ENCODE assay signal across 20 cellular contexts in the genomic region with DNA sequence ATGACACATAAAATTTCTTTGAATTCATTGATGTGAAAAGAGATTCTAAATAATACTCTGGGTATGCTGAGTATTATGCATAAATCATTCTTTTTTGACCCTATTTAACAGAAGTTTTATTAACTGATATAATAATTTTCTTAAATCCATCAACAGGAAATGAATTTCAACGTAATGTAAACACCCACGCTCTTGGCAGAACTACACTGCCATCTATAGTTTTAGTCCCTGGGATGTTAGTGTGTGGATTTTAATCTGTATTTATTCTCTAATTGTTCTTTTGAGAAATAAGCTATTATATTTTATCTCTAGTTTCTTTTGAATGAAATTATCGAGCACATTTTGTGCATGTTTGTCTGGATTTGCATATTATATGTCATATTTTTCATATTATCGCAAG.
DNase-seq lines count a peak whose midpoint lies in the region; ATAC-seq and TF ChIP-seq lines count a peak whose summit lies in the region.
"Had no signal": no experiment of that assay in that cellular context is flagged by ENCODE, and none has a peak within 500 bp of the region (broad histone marks: within the 10 kb centered on the region; RNA-seq: fewer than 3 reads in every experiment).

No MANE protein-coding gene starts in this region.

- H3K9me3 ChIP-seq in DOHH2 (ENCODE audit: control insufficient read depth, insufficient read depth, low read length) (peaks cover 33% of the 10 kb centered on the region), HCT116 (ENCODE audit: control insufficient read depth in 1 of 2, insufficient read depth in 1 of 2, low read depth in 1 of 2, low read length in 2 of 2) (no peaks in the 10 kb centered on the region), OCI-LY3 (ENCODE audit: insufficient read depth, low read length) (no peaks in the 10 kb centered on the region)
- H3K9me3 ChIP-seq: MG63 had no signal

- intact Hi-C loops in HCT116 (cut with micrococcal nuclease), result no loop called here

- no peaks in the 10 kb centered on the region for H4K20me1 ChIP-seq in DOHH2 (ENCODE audit: control insufficient read depth, insufficient read depth, low read depth, low read length)
- H4K20me1 ChIP-seq in HCT116 (ENCODE audit: insufficient read depth), result no peaks in the 10 kb centered on the region
- no peaks in the 10 kb centered on the region for H4K20me1 ChIP-seq in OCI-LY3 (ENCODE audit: insufficient read depth, low read length)

- TF ChIP-seq CTCF in DOHH2 (IDR thresholded peaks at IDR 0.05; ENCODE audit: low read depth, low read length, poor library complexity, severe bottlenecking) (peak; percentile 31), HCT116 (IDR thresholded peaks at IDR 0.05 in 2 of 3, conservative IDR thresholded peaks at IDR 0.05 in 1 of 3; ENCODE audit: borderline replicate concordance in 1 of 3, insufficient read depth in 1 of 3, low read depth in 2 of 3, low read length in 2 of 3) (no peak; a peak in 1 of 6 replicates), OCI-LY3 (IDR thresholded peaks at IDR 0.05; ENCODE audit: low read depth, low read length) (peak; percentile 19; the same call in 1 of the 2 replicates), foreskin keratinocyte (conservative IDR thresholded peaks at IDR 0.05) (peak; percentile 59)

- CTCF ChIA-PET in HCT116 (lab: Charles Lee), result interaction anchor here (0.7 to 1.4 kb wide), 6 partner anchors 11 to 1000 kb away, joined by 3 to 7 read pairs (median 4); no protein-coding TSS in a partner anchor

- no peak overlapping the region for H3K9ac ChIP-seq in HCT116 (ENCODE audit: low read length)
- no peak overlapping the region for H3K9ac ChIP-seq in OCI-LY3 (ENCODE audit: low read length)

- DNase-seq in HCT116 (ENCODE audit: low read depth, low spot score) (no peak), foreskin keratinocyte (no peak), activated gamma-delta T cell (lab: John Stamatoyannopoulos, UW) (no peak), hepatic stellate cell (ENCODE audit: low spot score) (no peak), NCI-H2227 (lab: John Stamatoyannopoulos, UW; ENCODE audit: unreplicated experiment) (no peak)
- DNase-seq: DMS 273 treated with DMSO at 0.1 percent for 48 hours, DND-41, GDM1, HCEC 1CT, MG63, NCI-H1048, NCI-H1436, NCI-H2029 treated with DMSO at 0.1 percent for 48 hours, NCI-H2171 treated with DMSO at 0.1 percent for 48 hours, PC-9, SIG-M5 had no signal

- POLR2A ChIA-PET in HCT116 (lab: Charles Lee), result no interaction called here

- no TSS peak for BruUV-seq in HCT116 (replicated peaks; lab: Mats Ljungman, UMichigan)

- H3K36me3 ChIP-seq in DOHH2 (ENCODE audit: control insufficient read depth, low read length) (peaks cover 37% of the 10 kb centered on the region), HCT116 (ENCODE audit: control insufficient read depth in 1 of 2, insufficient read depth in 2 of 2, low read length in 2 of 2) (no peaks in the 10 kb centered on the region), OCI-LY3 (replicated peaks; ENCODE audit: low read depth, low read length) (no peaks in the 10 kb centered on the region)
- H3K36me3 ChIP-seq: MG63 had no signal

- peak; percentile 45; the same call in 1 of the 2 replicates for TF ChIP-seq RAD21 in HCT116 (IDR thresholded peaks at IDR 0.05; ENCODE audit: low read depth)

- peaks cover 27% of the 10 kb centered on the region for H3F3A ChIP-seq in DOHH2 (ENCODE audit: control insufficient read depth, insufficient read depth)

- H3K27me3 ChIP-seq in DOHH2 (ENCODE audit: control insufficient read depth, low read length) (no peaks in the 10 kb centered on the region), HCT116 (ENCODE audit: insufficient read depth, low read length) (no peaks in the 10 kb centered on the region), OCI-LY3 (ENCODE audit: low read depth, low read length) (no peaks in the 10 kb centered on the region), foreskin keratinocyte (no peaks in the 10 kb centered on the region)
- H3K27me3 ChIP-seq: MG63 had no signal

- H3K27ac ChIP-seq in DOHH2 (ENCODE audit: low read depth, low read length) (peak overlapping the region; percentile 95), HCT116 (ENCODE audit: low read depth, low read length) (no peak overlapping the region), OCI-LY3 (ENCODE audit: low read length) (no peak overlapping the region), foreskin keratinocyte (no peak overlapping the region)
- H3K27ac ChIP-seq: PC-9, RWPE1 had no signal

- H3K4me1 ChIP-seq in DOHH2 (ENCODE audit: control insufficient read depth, low read length) (peaks cover 60% of the 10 kb centered on the region), HCT116 (ENCODE audit: control insufficient read depth in 1 of 2, insufficient read depth in 2 of 2, low read length in 2 of 2) (no peaks in the 10 kb centered on the region), OCI-LY3 (ENCODE audit: low read length) (peaks cover 26% of the 10 kb centered on the region), foreskin keratinocyte (no peaks in the 10 kb centered on the region)

- H3K4me3 ChIP-seq in DOHH2 (ENCODE audit: low read length) (peak overlapping the region; percentile 52), HCT116 (replicated peaks in 1 of 2; ENCODE audit: low read depth in 1 of 2, low read length in 2 of 2) (no peak overlapping the region), OCI-LY3 (ENCODE audit: low read length) (no peak overlapping the region)
- H3K4me3 ChIP-seq: K562, MG63, PC-9 had no signal

- TF ChIP-seq POLR2A in HCT116 (IDR thresholded peaks at IDR 0.05; ENCODE audit: borderline replicate concordance, extremely low read depth, insufficient read depth, insufficient read length), result no peak

- H3K9me2 ChIP-seq in DOHH2 (replicated peaks; ENCODE audit: control insufficient read depth, low read length), result no peaks in the 10 kb centered on the region
- no peaks in the 10 kb centered on the region for H3K9me2 ChIP-seq in HCT116 (ENCODE audit: insufficient read depth)

- H3K79me2 ChIP-seq in DOHH2 (ENCODE audit: control insufficient read depth, low read length) (no peaks in the 10 kb centered on the region), HCT116 (ENCODE audit: insufficient read depth, low read length) (no peaks in the 10 kb centered on the region), OCI-LY3 (ENCODE audit: low read length) (no peaks in the 10 kb centered on the region)

- peak overlapping the region; percentile 33 for H2AFZ ChIP-seq in HCT116 (ENCODE audit: low read depth, low read length, poor library complexity, severe bottlenecking)
- no peak overlapping the region for H2AFZ ChIP-seq in OCI-LY3 (ENCODE audit: low read depth, low read length)
- H2AFZ ChIP-seq: PC-9 had no signal

- RAD21 ChIA-PET in HCT116 (lab: Charles Lee; ENCODE audit: low non-redundant PET in 1 of 2, low total read pairs in 2 of 2, uncharacterized antibody in 2 of 2, unreplicated experiment in 2 of 2), result no interaction called here

- peak overlapping the region; percentile 56 for H3K4me2 ChIP-seq in DOHH2 (ENCODE audit: low read length)
- no peak overlapping the region for H3K4me2 ChIP-seq in HCT116 (ENCODE audit: low read length)
- H3K4me2 ChIP-seq in OCI-LY3 (ENCODE audit: low read length), result peak overlapping the region; percentile 36
- H3K4me2 ChIP-seq: PC-9 had no signal

- no peak for ATAC-seq in HCT116
- no peak for ATAC-seq in foreskin keratinocyte
- ATAC-seq: K562 had no signal

TF ChIP-seq in HCT116, 20 proteins besides CTCF, POLR2A, EP300 and RAD21 (continues in another document):
- TF ChIP-seq EZH2 (IDR thresholded peaks at IDR 0.05), result no peak
- no peak for TF ChIP-seq ZNF274 (IDR thresholded peaks at IDR 0.05; ENCODE audit: low read depth, low read length)
- TF ChIP-seq SIN3A (IDR thresholded peaks at IDR 0.05; ENCODE audit: low read depth), result no peak
- TF ChIP-seq, protein P1, sequence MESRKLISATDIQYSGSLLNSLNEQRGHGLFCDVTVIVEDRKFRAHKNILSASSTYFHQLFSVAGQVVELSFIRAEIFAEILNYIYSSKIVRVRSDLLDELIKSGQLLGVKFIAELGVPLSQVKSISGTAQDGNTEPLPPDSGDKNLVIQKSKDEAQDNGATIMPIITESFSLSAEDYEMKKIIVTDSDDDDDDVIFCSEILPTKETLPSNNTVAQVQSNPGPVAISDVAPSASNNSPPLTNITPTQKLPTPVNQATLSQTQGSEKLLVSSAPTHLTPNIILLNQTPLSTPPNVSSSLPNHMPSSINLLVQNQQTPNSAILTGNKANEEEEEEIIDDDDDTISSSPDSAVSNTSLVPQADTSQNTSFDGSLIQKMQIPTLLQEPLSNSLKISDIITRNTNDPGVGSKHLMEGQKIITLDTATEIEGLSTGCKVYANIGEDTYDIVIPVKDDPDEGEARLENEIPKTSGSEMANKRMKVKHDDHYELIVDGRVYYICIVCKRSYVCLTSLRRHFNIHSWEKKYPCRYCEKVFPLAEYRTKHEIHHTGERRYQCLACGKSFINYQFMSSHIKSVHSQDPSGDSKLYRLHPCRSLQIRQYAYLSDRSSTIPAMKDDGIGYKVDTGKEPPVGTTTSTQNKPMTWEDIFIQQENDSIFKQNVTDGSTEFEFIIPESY (IDR thresholded peaks at IDR 0.05; ENCODE audit: extremely low read depth, insufficient replicate concordance, low read length), result no peak
- TF ChIP-seq, protein P2, sequence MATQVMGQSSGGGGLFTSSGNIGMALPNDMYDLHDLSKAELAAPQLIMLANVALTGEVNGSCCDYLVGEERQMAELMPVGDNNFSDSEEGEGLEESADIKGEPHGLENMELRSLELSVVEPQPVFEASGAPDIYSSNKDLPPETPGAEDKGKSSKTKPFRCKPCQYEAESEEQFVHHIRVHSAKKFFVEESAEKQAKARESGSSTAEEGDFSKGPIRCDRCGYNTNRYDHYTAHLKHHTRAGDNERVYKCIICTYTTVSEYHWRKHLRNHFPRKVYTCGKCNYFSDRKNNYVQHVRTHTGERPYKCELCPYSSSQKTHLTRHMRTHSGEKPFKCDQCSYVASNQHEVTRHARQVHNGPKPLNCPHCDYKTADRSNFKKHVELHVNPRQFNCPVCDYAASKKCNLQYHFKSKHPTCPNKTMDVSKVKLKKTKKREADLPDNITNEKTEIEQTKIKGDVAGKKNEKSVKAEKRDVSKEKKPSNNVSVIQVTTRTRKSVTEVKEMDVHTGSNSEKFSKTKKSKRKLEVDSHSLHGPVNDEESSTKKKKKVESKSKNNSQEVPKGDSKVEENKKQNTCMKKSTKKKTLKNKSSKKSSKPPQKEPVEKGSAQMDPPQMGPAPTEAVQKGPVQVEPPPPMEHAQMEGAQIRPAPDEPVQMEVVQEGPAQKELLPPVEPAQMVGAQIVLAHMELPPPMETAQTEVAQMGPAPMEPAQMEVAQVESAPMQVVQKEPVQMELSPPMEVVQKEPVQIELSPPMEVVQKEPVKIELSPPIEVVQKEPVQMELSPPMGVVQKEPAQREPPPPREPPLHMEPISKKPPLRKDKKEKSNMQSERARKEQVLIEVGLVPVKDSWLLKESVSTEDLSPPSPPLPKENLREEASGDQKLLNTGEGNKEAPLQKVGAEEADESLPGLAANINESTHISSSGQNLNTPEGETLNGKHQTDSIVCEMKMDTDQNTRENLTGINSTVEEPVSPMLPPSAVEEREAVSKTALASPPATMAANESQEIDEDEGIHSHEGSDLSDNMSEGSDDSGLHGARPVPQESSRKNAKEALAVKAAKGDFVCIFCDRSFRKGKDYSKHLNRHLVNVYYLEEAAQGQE (IDR thresholded peaks at IDR 0.05; ENCODE audit: low read depth), result no peak
- TF ChIP-seq EZH2phosphoT487 (IDR thresholded peaks at IDR 0.05; ENCODE audit: borderline replicate concordance), result no peak
- no peak for TF ChIP-seq CEBPB (IDR thresholded peaks at IDR 0.05; ENCODE audit: low read depth)
- no peak for TF ChIP-seq ZFX (IDR thresholded peaks at IDR 0.05)

Comparison
In these comparisons a context has a peak if more than half of its experiments do, and no peak if none do; other contexts are left out.
1. CTCF ChIP-seq: peak in DOHH2 (single experiment), OCI-LY3 (single experiment) and foreskin keratinocyte (single experiment); none in HCT116 (0 of 3).